Comparison of ENCODE assay signal across 18 cellular contexts in the genomic region with DNA sequence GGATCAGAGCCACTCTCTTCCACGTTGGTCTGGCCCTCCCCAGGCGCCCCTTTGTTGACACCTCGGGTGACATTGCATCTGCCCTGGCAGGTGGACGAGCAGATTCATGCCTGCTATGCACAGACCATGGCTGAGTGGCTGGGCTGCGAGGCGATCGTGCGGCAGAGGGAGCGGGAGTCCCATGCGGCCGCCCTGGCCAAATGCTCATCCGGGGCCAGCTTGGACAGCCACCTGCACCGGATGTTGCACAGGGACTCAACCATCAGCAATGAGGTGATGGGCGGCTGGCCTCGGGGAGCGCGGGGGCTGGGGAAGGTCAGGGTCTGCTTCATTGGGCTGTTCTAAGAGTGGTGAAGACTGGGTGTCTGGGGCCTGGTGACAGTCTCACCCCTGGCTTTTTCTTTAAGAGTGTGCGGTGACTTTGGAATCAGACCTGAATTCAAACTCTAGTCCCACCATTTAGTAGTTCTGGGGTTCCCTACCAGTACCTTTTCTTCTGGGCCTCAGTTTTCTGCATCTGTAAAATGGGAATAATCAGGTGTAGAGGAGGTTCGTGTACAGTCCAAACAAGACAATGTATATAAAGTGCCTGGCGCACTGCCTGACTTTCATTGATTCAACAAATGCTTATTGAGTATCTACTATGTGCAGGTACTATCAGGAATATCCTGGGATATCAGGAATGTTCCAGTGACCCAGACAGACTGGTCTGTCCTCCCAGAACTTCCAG. TPM values are rescaled to one million over a fixed set of nuclear protein-coding genes. Genes with fewer than 3 reads are reported as not detected.
DNase-seq lines count a peak whose midpoint lies in the region; ATAC-seq and TF ChIP-seq lines count a peak whose summit lies in the region.
"Had no signal": no experiment of that assay in that cellular context is flagged by ENCODE, and none has a peak within 500 bp of the region (broad histone marks: within the 10 kb centered on the region; RNA-seq: fewer than 3 reads in every experiment).

No MANE protein-coding gene starts in this region.

- no TSS peak for BruUV-seq in PC-9 (replicated peaks; lab: Mats Ljungman, UMichigan)

- H3K36me3 ChIP-seq in PC-9 (ENCODE audit: low read depth), result no peaks in the 10 kb centered on the region
- no peaks in the 10 kb centered on the region for H3K36me3 ChIP-seq in breast epithelium
- H3K36me3 ChIP-seq in lower lobe of right lung, result no peaks in the 10 kb centered on the region
- H3K36me3 ChIP-seq in thyroid gland, result no peaks in the 10 kb centered on the region

- DNase-seq in PC-9 (no peak), breast epithelium (ENCODE audit: low spot score in 2 of 2) (no peak), lower lobe of right lung (peak; percentile 47), thyroid gland (peak; percentile 9 to 15), T-helper 2 cell (no peak), NCI-H345 treated with DMSO at 0.1 percent for 48 hours (lab: John Stamatoyannopoulos, UW; ENCODE audit: unreplicated experiment) (no peak)
- no peak for DNase-seq in stimulated activated CD4-positive, alpha-beta T cell treated with anti-CD3 and anti-CD28 coated beads, Interleukin-2, amount 100 ng/mL, for 24 hours
- DNase-seq: activated CD4-positive, alpha-beta memory T cell treated with anti-CD3 and anti-CD28 coated beads for 36 hours; foreskin melanocyte; Karpas-422; naive thymus-derived CD4-positive, alpha-beta T cell; NCI-H1417 treated with DMSO at 0.1 percent for 48 hours; retina; SIG-M5; stimulated activated CD4-positive, alpha-beta T cell treated with anti-CD3 and anti-CD28 coated beads, Interleukin-4, amount 100 ng/mL, for 4 hours had no signal

- POLR2A ChIA-PET in PC-9 (lab: Charles Lee; ENCODE audit: unreplicated experiment), result no interaction called here

- no peak for TF ChIP-seq POLR2A in breast epithelium (IDR thresholded peaks at IDR 0.05)
- no peak for TF ChIP-seq POLR2A in thyroid gland (IDR thresholded peaks at IDR 0.05)

- peaks cover 15% of the 10 kb centered on the region for H3K4me1 ChIP-seq in PC-9 (replicated peaks; ENCODE audit: insufficient read depth)
- H3K4me1 ChIP-seq in breast epithelium, result peaks cover 0 to 3% of the 10 kb centered on the region in 2 donors
- H3K4me1 ChIP-seq in lower lobe of right lung, result peaks cover 15% of the 10 kb centered on the region
- H3K4me1 ChIP-seq in thyroid gland, result peaks cover 17 to 20% of the 10 kb centered on the region in 2 donors

- intact Hi-C loops in PC-9 (cut with micrococcal nuclease; ENCODE audit: unreplicated experiment), result no loop called here
- intact Hi-C loops in breast epithelium (cut with DNase I; ENCODE audit: low total_unique reads), result no loop called here
- intact Hi-C loops in lower lobe of right lung (cut with DNase I), result no loop called here
- intact Hi-C loops in thyroid gland (cut with DNase I), result no loop called here

- ATAC-seq in lower lobe of right lung (no peak), HG02970 (IDR thresholded peaks at IDR 0.05; ENCODE audit: low FRiP score, unreplicated experiment) (no peak)
- ATAC-seq: activated T-helper 17 cell treated with anti-CD3 and anti-CD28 coated beads, Interleukin-2, amount 50 U/mL, for 72 hours; naive thymus-derived CD4-positive, alpha-beta T cell; stimulated activated effector memory CD8-positive, alpha-beta T cell treated with anti-CD3 and anti-CD28 coated beads, Interleukin-12 subunit alpha, Interleukin-12 subunit beta, amount 100 ng/mL, for 72 hours had no signal

- CTCF ChIA-PET in PC-9 (lab: Charles Lee), result no interaction called here

- H3K79me2 ChIP-seq in PC-9 (ENCODE audit: low read depth), result no peaks in the 10 kb centered on the region

- no peaks in the 10 kb centered on the region for H3K9me2 ChIP-seq in PC-9 (ENCODE audit: insufficient read depth)

- 84 to 92% methylated on average over 12 to 19 of the region's 20 CpGs for WGBS in thyroid gland, 2 donors

- peak overlapping the region; percentile 63; the same call in 1 of the 2 replicates for H2AFZ ChIP-seq in PC-9

- H3K4me2 ChIP-seq in PC-9, result peak overlapping the region; percentile 57

- H3K27ac ChIP-seq in PC-9 (peak overlapping the region; percentile 59), breast epithelium (peak overlapping the region; percentile 90 to 92), lower lobe of right lung (peak overlapping the region; percentile 79), thyroid gland (peak overlapping the region; percentile 79 to 84 (median 83))

- H3K4me3 ChIP-seq in PC-9 (peak overlapping the region; percentile 23; the same call in 1 of the 2 replicates), breast epithelium (no peak overlapping the region), lower lobe of right lung (no peak overlapping the region), thyroid gland (replicated peaks in 1 of 3) (no peak overlapping the region)

- no peaks in the 10 kb centered on the region for H3K27me3 ChIP-seq in PC-9 (ENCODE audit: insufficient read depth, low read depth)
- H3K27me3 ChIP-seq in breast epithelium, result no peaks in the 10 kb centered on the region
- H3K27me3 ChIP-seq in lower lobe of right lung (ENCODE audit: low read depth), result no peaks in the 10 kb centered on the region
- no peaks in the 10 kb centered on the region for H3K27me3 ChIP-seq in thyroid gland

- peaks cover 16% of the 10 kb centered on the region; the same call in 1 of the 2 replicates for H3F3A ChIP-seq in PC-9 (ENCODE audit: insufficient read depth, low read depth)

- no peaks in the 10 kb centered on the region for H4K20me1 ChIP-seq in PC-9 (ENCODE audit: insufficient read depth)

- no peaks in the 10 kb centered on the region for H3K9me3 ChIP-seq in PC-9 (ENCODE audit: insufficient read depth, low read depth)
- H3K9me3 ChIP-seq in breast epithelium, result no peaks in the 10 kb centered on the region
- no peaks in the 10 kb centered on the region for H3K9me3 ChIP-seq in lower lobe of right lung
- no peaks in the 10 kb centered on the region for H3K9me3 ChIP-seq in thyroid gland

- TF ChIP-seq CTCF in PC-9 (conservative IDR thresholded peaks at IDR 0.05), result no peak
- no peak for TF ChIP-seq CTCF in breast epithelium (IDR thresholded peaks at IDR 0.05)
- TF ChIP-seq CTCF in lower lobe of right lung (IDR thresholded peaks at IDR 0.05), result no peak
- no peak for TF ChIP-seq CTCF in thyroid gland (IDR thresholded peaks at IDR 0.05)

RNA-seq across cellular contexts. Expression of gene LHFPL7, which starts 53.0 kb away (rescaled TPM):
- not detected in 2 replicates for total RNA-seq in PC-9 (2021)
- total RNA-seq in breast epithelium, result not detected
- total RNA-seq in lower lobe of right lung, result not detected
- not detected for total RNA-seq in thyroid gland
- total RNA-seq: activated CD4-positive, alpha-beta memory T cell treated with anti-CD3 and anti-CD28 coated beads for 36 hours; activated T-helper 17 cell treated with anti-CD3 and anti-CD28 coated beads, Interleukin-2, amount 50 U/mL, for 72 hours; naive thymus-derived CD4-positive, alpha-beta T cell had no signal

RNA-seq across cellular contexts. Expression of gene KIAA1671, which starts 59.0 kb away (rescaled TPM):
- total RNA-seq in PC-9 (2021) (44.3 and 47.7 TPM in 2 replicates), breast epithelium (10 to 100 TPM in 2 of 3 donors, 1 to 10 TPM in 1; 9.8 to 62.8 (median 36.4) TPM), lower lobe of right lung (40.7 TPM), thyroid gland (100 to 1,000 TPM in 1 of 4 donors, 10 to 100 TPM in 3; 63.2 to 111 (median 79.7) TPM)

Comparison
In these comparisons a context has a peak if more than half of its experiments do, and no peak if none do; other contexts are left out.
1. DNase-seq: peak in lower lobe of right lung (single experiment) and thyroid gland (2 of 2); none in PC-9 (0 of 2), breast epithelium (0 of 2), T-helper 2 cell (0 of 5), stimulated activated CD4-positive, alpha-beta T cell treated with anti-CD3 and anti-CD28 coated beads, Interleukin-2, amount 100 ng/mL, for 24 hours (0 of 2) and NCI-H345 treated with DMSO at 0.1 percent for 48 hours (single experiment).
2. Peak in every context shown above with its lines, with median percentiles within 50 percentile points of each other: H3K27ac ChIP-seq.